1 cellular context compared by ENCODE assay signal in genomic region chr1:231376101-231376500, GRCh38.
A peak's percentile ranks its signal among the peaks of the same experiment; 100 is the strongest.
TF ChIP-seq lines count a peak whose summit lies in the region.

No MANE protein-coding gene starts in this region.

TF ChIP-seq in SK-N-SH, 30 proteins besides CTCF, POLR2A, EP300 and RAD21:
- TF ChIP-seq FOSL2 (IDR thresholded peaks at IDR 0.05; ENCODE audit: borderline replicate concordance, low read depth) (peak; percentile 31; the same call in 1 of the 2 replicates), MAX (IDR thresholded peaks at IDR 0.05; ENCODE audit: low read depth) (no peak), JUND (IDR thresholded peaks at IDR 0.05) (peak; percentile 22; the same call in 1 of the 2 replicates), FOXJ3 (CRISPR knock-in tag; IDR thresholded peaks at IDR 0.05) (no peak)
